Comparison of ENCODE assay signal across 9 cellular contexts in the genomic region with DNA sequence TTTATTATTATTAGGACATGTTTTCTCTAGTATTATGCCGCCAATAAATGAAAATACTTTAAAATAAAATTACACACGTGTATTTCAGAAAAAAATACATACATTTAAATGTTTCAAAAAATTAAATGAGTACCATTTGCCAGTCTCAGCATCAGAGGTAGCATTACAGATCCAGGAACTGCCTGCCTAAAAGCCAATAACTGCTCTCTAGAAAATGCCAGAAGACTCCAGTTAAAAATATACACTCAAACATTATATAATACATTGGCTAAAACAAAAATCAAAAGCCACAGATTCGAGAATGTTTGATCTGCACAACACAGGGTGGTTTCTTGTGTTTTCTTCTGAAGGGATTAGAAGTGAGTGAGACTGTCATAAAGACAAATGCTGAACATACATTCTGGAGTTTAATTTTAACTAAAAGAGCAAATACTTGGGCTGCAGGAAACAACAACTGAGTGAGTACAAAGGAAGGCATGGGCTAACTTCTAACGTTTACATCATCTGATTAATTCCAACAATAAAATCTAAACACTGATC.
A peak's percentile ranks its signal among the peaks of the same experiment; 100 is the strongest.
DNase-seq lines count a peak whose midpoint lies in the region; ATAC-seq and TF ChIP-seq lines count a peak whose summit lies in the region.
"Had no signal": no experiment of that assay in that cellular context is flagged by ENCODE, and none has a peak within 500 bp of the region (broad histone marks: within the 10 kb centered on the region; RNA-seq: fewer than 3 reads in every experiment).

No MANE protein-coding gene starts in this region.

- intact Hi-C loops in left ventricle myocardium inferior (cut with micrococcal nuclease), result no loop called here
- intact Hi-C loops in Right ventricle myocardium superior (cut with DNase I), result no loop called here
- intact Hi-C loops in upper lobe of right lung (cut with DNase I), result no loop called here

- H3K36me3 ChIP-seq in left ventricle myocardium inferior (no peaks in the 10 kb centered on the region), brain microvascular endothelial cell (replicated peaks) (no peaks in the 10 kb centered on the region), mesodermal cell (ENCODE audit: control insufficient read depth, insufficient read depth, low read length) (no peaks in the 10 kb centered on the region), upper lobe of right lung (no peaks in the 10 kb centered on the region)

- H3K4me3 ChIP-seq in left ventricle myocardium inferior (peak overlapping the region; percentile 36), brain microvascular endothelial cell (ENCODE audit: low read depth, low read length) (no peak overlapping the region), mesodermal cell (ENCODE audit: extremely low read depth, insufficient read depth, low read length, poor library complexity, severe bottlenecking) (no peak overlapping the region), upper lobe of right lung (peak overlapping the region; percentile 18)

- peak overlapping the region; percentile 69 for H3K27ac ChIP-seq in left ventricle myocardium inferior (replicated peaks)
- H3K27ac ChIP-seq in brain microvascular endothelial cell, result peak overlapping the region; percentile 89
- H3K27ac ChIP-seq in mesodermal cell (ENCODE audit: low read depth, low read length, severe bottlenecking), result peak overlapping the region; percentile 88
- H3K27ac ChIP-seq in upper lobe of right lung, result peak overlapping the region; percentile 73

- in situ Hi-C loops in brain microvascular endothelial cell (cut with HindIII; ENCODE audit: low pct_ligation_motif_present, low sequenced_read_pairs), result no loop called here

- DNase-seq in left ventricle myocardium inferior, result no peak
- DNase-seq in Right ventricle myocardium superior, result no peak
- DNase-seq in brain microvascular endothelial cell, result no peak
- DNase-seq in upper lobe of right lung, result no peak
- DNase-seq in NCI-H2029 treated with DMSO at 0.1 percent for 48 hours (lab: John Stamatoyannopoulos, UW), result no peak
- DNase-seq in SW480 (ENCODE audit: low spot score), result no peak
- DNase-seq: GOT3 had no signal

- no peaks in the 10 kb centered on the region for H3K27me3 ChIP-seq in left ventricle myocardium inferior (ENCODE audit: low read depth)
- no peaks in the 10 kb centered on the region for H3K27me3 ChIP-seq in brain microvascular endothelial cell (replicated peaks)
- no peaks in the 10 kb centered on the region for H3K27me3 ChIP-seq in upper lobe of right lung

- WGBS in mesodermal cell (ENCODE audit: insufficient coverage in 2 of 2), 2 experiments, result 0% methylated on average over 1 of the region's 4 CpGs; no CpG with 5 or more reads in 1 of the 2 experiments

- ATAC-seq in Right ventricle myocardium superior (ENCODE audit: poor library complexity) (no peak), upper lobe of right lung (no peak), HG02678 (IDR thresholded peaks at IDR 0.05; ENCODE audit: unreplicated experiment) (no peak)

- H3K9me3 ChIP-seq in left ventricle myocardium inferior (replicated peaks) (no peaks in the 10 kb centered on the region), mesodermal cell (ENCODE audit: control insufficient read depth, low read length) (no peaks in the 10 kb centered on the region), upper lobe of right lung (no peaks in the 10 kb centered on the region)

- H3K4me1 ChIP-seq in left ventricle myocardium inferior (peaks cover 34% of the 10 kb centered on the region), mesodermal cell (ENCODE audit: control insufficient read depth, insufficient read depth, low read length, poor library complexity, severe bottlenecking) (peaks cover 41% of the 10 kb centered on the region), upper lobe of right lung (peaks cover 48% of the 10 kb centered on the region)

- TF ChIP-seq CTCF in left ventricle myocardium inferior (IDR thresholded peaks at IDR 0.05; ENCODE audit: borderline replicate concordance) (no peak), brain microvascular endothelial cell (IDR thresholded peaks at IDR 0.05; ENCODE audit: low read depth, low read length, missing control alignments) (no peak), upper lobe of right lung (IDR thresholded peaks at IDR 0.05) (no peak)

Comparison
In these comparisons a context has a peak if more than half of its experiments do, and no peak if none do; other contexts are left out.
1. H3K4me3 ChIP-seq: peak in left ventricle myocardium inferior (single experiment) and upper lobe of right lung (single experiment); none in brain microvascular endothelial cell (single experiment) and mesodermal cell (single experiment).
2. Peak in every context shown above with its lines, with median percentiles within 50 percentile points of each other: H3K27ac ChIP-seq.